Comparison of ENCODE assay signal across 16 cellular contexts in genomic region chr7:75968012-75968411, GRCh38. TPM values are rescaled to one million over a fixed set of nuclear protein-coding genes. Genes with fewer than 3 reads are reported as not detected.
DNase-seq lines count a peak whose midpoint lies in the region; ATAC-seq and TF ChIP-seq lines count a peak whose summit lies in the region.
"Had no signal": no experiment of that assay in that cellular context is flagged by ENCODE, and none has a peak within 500 bp of the region (broad histone marks: within the 10 kb centered on the region; RNA-seq: fewer than 3 reads in every experiment).

No MANE protein-coding gene starts in this region.

- intact Hi-C loops in heart left ventricle (cut with DNase I): loop anchor here in 5 of 10 donors (5.0 to 10.0 kb wide), 4 partner anchors 44 to 93 kb away; partner anchors contain the start of genes POR (in 4 of the 5) and RHBDD2 (in 1 of the 5)
- intact Hi-C loops in Right ventricle myocardium superior (cut with DNase I): no loop called here
- intact Hi-C loops in esophagus muscularis mucosa (cut with DNase I): loop anchor here (5.0 kb wide), 1 partner anchor 51 kb away; the partner anchor contains the start of gene POR
- intact Hi-C loops in transverse colon (cut with DNase I; ENCODE audit: low total_unique reads): loop anchor here (10.0 kb wide), 1 partner anchor 53 kb away; the partner anchor contains the start of gene POR

- H3K27me3 ChIP-seq in heart left ventricle (no peaks in the 10 kb centered on the region), esophagus muscularis mucosa (no peaks in the 10 kb centered on the region), neutrophil (no peaks in the 10 kb centered on the region), transverse colon (no peaks in the 10 kb centered on the region)

- no peak for TF ChIP-seq POLR2A in heart left ventricle (IDR thresholded peaks at IDR 0.05)
- no peak for TF ChIP-seq POLR2A in esophagus muscularis mucosa (IDR thresholded peaks at IDR 0.05; ENCODE audit: low read depth)
- TF ChIP-seq POLR2A in transverse colon (IDR thresholded peaks at IDR 0.05): no peak

- H3K27ac ChIP-seq in heart left ventricle (peak overlapping the region; percentile 71 to 92 (median 83)), esophagus muscularis mucosa (replicated peaks in 1 of 4) (peak overlapping the region; percentile 83 to 93 (median 85)), neutrophil (peak overlapping the region; percentile 14), transverse colon (peak overlapping the region; percentile 79 to 85 (median 82))

- TF ChIP-seq CTCF in heart left ventricle (IDR thresholded peaks at IDR 0.05) (no peak), esophagus muscularis mucosa (IDR thresholded peaks at IDR 0.05) (no peak), neutrophil (IDR thresholded peaks at IDR 0.05) (no peak), transverse colon (IDR thresholded peaks at IDR 0.05) (no peak)

- in situ Hi-C loops in transverse colon (cut with MboI; ENCODE audit: low pct_ligation_motif_present in 1 of 4, low pct_unique_long_range_greater_than_20kb in 1 of 4, low sequenced_read_pairs in 3 of 4): no loop called here

- H3K36me3 ChIP-seq in heart left ventricle (peaks cover 0 to 21% (median 4%) of the 10 kb centered on the region in 9 donors), esophagus muscularis mucosa (peaks cover 7 to 10% (median 8%) of the 10 kb centered on the region in 4 donors), neutrophil (peaks cover 29% of the 10 kb centered on the region), transverse colon (no peaks in the 10 kb centered on the region)

- H3K4me1 ChIP-seq in heart left ventricle (peaks cover 14 to 83% (median 71%) of the 10 kb centered on the region in 12 donors), esophagus muscularis mucosa (peaks cover 64 to 78% (median 75%) of the 10 kb centered on the region in 4 donors), neutrophil (ENCODE audit: control insufficient read depth in 1 of 2, insufficient read depth in 1 of 2, low read depth in 1 of 2, low read length in 1 of 2) (peaks cover 27 to 28% of the 10 kb centered on the region in 2 experiments), transverse colon (peaks cover 15 to 55% (median 33%) of the 10 kb centered on the region in 4 donors)

- TF ChIP-seq EP300 in esophagus muscularis mucosa (IDR thresholded peaks at IDR 0.05) (no peak), transverse colon (IDR thresholded peaks at IDR 0.05; ENCODE audit: low read depth) (no peak)

- ATAC-seq in heart left ventricle (no peak), Right ventricle myocardium superior (ENCODE audit: poor library complexity) (no peak), HG02642 (IDR thresholded peaks at IDR 0.05; ENCODE audit: poor library complexity, unreplicated experiment) (no peak)
- ATAC-seq: T-helper 17 cell, WTC11 had no signal

- 52 to 61% (median 55%) methylated on average over 5 to 10 of the region's 10 CpGs; no CpG with 5 or more reads in 1 of the 4 donors for WGBS in heart left ventricle, 4 donors
- WGBS in esophagus muscularis mucosa: 75% methylated on average over 9 of the region's 10 CpGs
- 80% methylated on average over 8 of the region's 10 CpGs; no CpG with 5 or more reads in 1 of the 2 donors for WGBS in transverse colon (ENCODE audit: low coverage in 1 of 2), 2 donors

- H3K4me3 ChIP-seq in heart left ventricle: peak overlapping the region in 8 of 12 donors; percentile 10 to 32 (median 26)
- H3K4me3 ChIP-seq in esophagus muscularis mucosa: peak overlapping the region in 3 of 4 donors; percentile 2 to 14 (median 8)
- no peak overlapping the region for H3K4me3 ChIP-seq in neutrophil (ENCODE audit: low read depth in 1 of 2, low read length in 1 of 2)
- no peak overlapping the region for H3K4me3 ChIP-seq in transverse colon

- H3K9me3 ChIP-seq in heart left ventricle (no peaks in the 10 kb centered on the region), esophagus muscularis mucosa (no peaks in the 10 kb centered on the region), neutrophil (no peaks in the 10 kb centered on the region), transverse colon (no peaks in the 10 kb centered on the region)

- DNase-seq in heart left ventricle: peak in 1 of 5 donors; percentile 28
- DNase-seq in Right ventricle myocardium superior: no peak
- DNase-seq in esophagus muscularis mucosa (ENCODE audit: extremely low spot score): no peak
- no peak for DNase-seq in transverse colon
- DNase-seq in DMS79 treated with DMSO at 0.1 percent for 48 hours (lab: John Stamatoyannopoulos, UW): no peak
- DNase-seq in RPMI8226: no peak
- DNase-seq: 8988T; activated CD8-positive, alpha-beta memory T cell treated with anti-CD3 and anti-CD28 coated beads for 24 hours; central memory CD4-positive, alpha-beta T cell; NCI-H510A; SIG-M5; T-helper 17 cell; trophoblast cell had no signal

RNA-seq across cellular contexts. Expression of gene TMEM120A, which starts 26.4 kb away (rescaled TPM):
- 100 to 1,000 TPM in 7 of 9 donors, 10 to 100 TPM in 2; 63.8 to 181 (median 125) TPM for total RNA-seq in heart left ventricle
- polyA plus RNA-seq in heart left ventricle: 100 to 1,000 TPM; 138 to 152 TPM
- total RNA-seq in Right ventricle myocardium superior: 90.7 TPM
- 10 to 100 TPM; 23.2 to 37.8 (median 31.2) TPM for total RNA-seq in esophagus muscularis mucosa
- total RNA-seq in transverse colon: 100 to 1,000 TPM in 1 of 4 donors, 10 to 100 TPM in 3; 57.6 to 119 (median 92.0) TPM

RNA-seq across cellular contexts. Expression of gene POR, which starts 53.1 kb away (rescaled TPM):
- total RNA-seq in heart left ventricle (100 to 1,000 TPM in 2 of 9 donors, 10 to 100 TPM in 7; 38.3 to 202 (median 80.0) TPM), Right ventricle myocardium superior (54.7 TPM), esophagus muscularis mucosa (10 to 100 TPM; 37.8 to 71.4 (median 63.6) TPM), transverse colon (100 to 1,000 TPM in 3 of 4 donors, 10 to 100 TPM in 1; 95.9 to 200 (median 149) TPM)
- 100 to 1,000 TPM in 1 of 2 donors, 10 to 100 TPM in 1; 69.5 to 169 TPM for polyA plus RNA-seq in heart left ventricle

Comparison
In these comparisons a context has a peak if more than half of its experiments do, and no peak if none do; other contexts are left out.
1. H3K27ac ChIP-seq: peak in every context shown above with its lines; median percentile 85 in esophagus muscularis mucosa; 83 in heart left ventricle; 82 in transverse colon; 14 in neutrophil.
2. H3K4me3 ChIP-seq: peak in heart left ventricle (8 of 12) and esophagus muscularis mucosa (3 of 4); none in neutrophil (0 of 2) and transverse colon (0 of 4).